Comparison of ENCODE assay signal across 8 cellular contexts in the genomic region with DNA sequence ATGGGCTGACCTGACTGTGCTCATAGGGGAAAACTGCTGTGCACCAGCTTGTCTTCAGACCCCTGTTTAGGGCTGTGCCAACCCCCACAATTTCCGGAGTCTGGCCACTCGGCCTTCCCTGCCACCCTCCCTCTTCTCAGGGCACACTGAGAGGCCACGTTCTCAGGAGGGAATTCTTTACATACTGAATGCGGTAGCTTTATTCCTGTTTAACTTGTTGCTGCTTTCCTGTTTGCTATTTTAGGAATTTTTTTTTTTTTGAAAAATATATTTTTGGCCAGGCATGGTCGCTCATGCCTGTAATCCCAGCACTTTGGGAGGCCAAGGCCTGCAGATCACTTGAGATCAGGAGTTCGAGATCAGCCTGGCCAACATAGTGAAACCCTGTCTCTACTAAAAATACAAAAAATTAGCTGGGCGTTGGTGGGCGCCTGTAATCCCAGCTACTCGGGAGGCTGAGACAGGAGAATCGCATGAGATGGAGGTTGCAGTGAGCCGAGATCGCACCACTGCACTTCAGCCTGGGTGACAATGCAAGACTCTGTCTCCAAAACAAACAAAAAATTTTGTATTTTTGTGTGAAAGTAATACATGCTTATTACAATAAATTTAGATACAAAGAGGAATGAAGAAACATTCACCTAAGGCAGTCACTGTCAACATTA. TPM values are rescaled to one million over a fixed set of nuclear protein-coding genes. Genes with fewer than 3 reads are reported as not detected.
DNase-seq lines count a peak whose midpoint lies in the region; ATAC-seq and TF ChIP-seq lines count a peak whose summit lies in the region.

No MANE protein-coding gene starts in this region.

- intact Hi-C loops in CD4-positive, alpha-beta memory T cell (cut with micrococcal nuclease), result loop anchor here (5.0 kb wide), 1 partner anchor 53 kb away; no protein-coding TSS in a partner anchor

- 93% methylated on average over 12 of the region's 12 CpGs for whole genome bisulfite sequencing in smooth muscle cell (ENCODE audit: low lambda C conversion rate)

- no peak overlapping the region for H3K9ac ChIP-seq in smooth muscle cell (ENCODE audit: low read depth)

- no peak for ATAC-seq in T-helper 17 cell
- ATAC-seq in stimulated activated effector memory CD8-positive, alpha-beta T cell treated with anti-CD3 and anti-CD28 coated beads, Interleukin-12 subunit alpha, Interleukin-12 subunit beta, amount 100 ng/mL, for 72 hours, result no peak

- no peak overlapping the region for H3K4me3 Mint-ChIP-seq in CD4-positive, alpha-beta memory T cell
- no peak overlapping the region for H3K4me3 Mint-ChIP-seq in T-helper 17 cell
- no peak overlapping the region for H3K4me3 Mint-ChIP-seq in stimulated activated effector memory CD8-positive, alpha-beta T cell treated with anti-CD3 and anti-CD28 coated beads, Interleukin-12 subunit alpha, Interleukin-12 subunit beta, amount 100 ng/mL, for 72 hours

- DNase-seq in CD4-positive, alpha-beta memory T cell, result no peak
- DNase-seq in T-helper 17 cell (no peak), islet precursor cell (peak; percentile 42), smooth muscle cell (lab: John Stamatoyannopoulos, UW; ENCODE audit: unreplicated experiment) (no peak), AG08396 (ENCODE audit: low spot score) (no peak), NCI-H2196 (lab: John Stamatoyannopoulos, UW; ENCODE audit: unreplicated experiment) (no peak), HuH-7.5 (ENCODE audit: low spot score) (no peak)
- DNase-seq in stimulated activated effector memory CD8-positive, alpha-beta T cell treated with anti-CD3 and anti-CD28 coated beads, Interleukin-12 subunit alpha, Interleukin-12 subunit beta, amount 100 ng/mL, for 72 hours (ENCODE audit: low spot score in 2 of 2), result no peak

- H3K36me3 ChIP-seq in CD4-positive, alpha-beta memory T cell (ENCODE audit: insufficient read depth, low read length), result no peaks in the 10 kb centered on the region
- H3K36me3 ChIP-seq in smooth muscle cell (ENCODE audit: low read depth), result no peaks in the 10 kb centered on the region

- POLR2A ChIA-PET in CD4-positive, alpha-beta memory T cell (lab: Charles Lee; ENCODE audit: partially characterized antibody), result interaction anchor here (0.9 kb wide), 1 partner anchor 39 kb away, joined by 3 read pairs; a partner anchor contains a TSS

- peaks cover 4 to 15% of the 10 kb centered on the region in 2 donors for H3K36me3 Mint-ChIP-seq in CD4-positive, alpha-beta memory T cell
- no peaks in the 10 kb centered on the region for H3K36me3 Mint-ChIP-seq in T-helper 17 cell (ENCODE audit: low read depth)
- H3K36me3 Mint-ChIP-seq in stimulated activated effector memory CD8-positive, alpha-beta T cell treated with anti-CD3 and anti-CD28 coated beads, Interleukin-12 subunit alpha, Interleukin-12 subunit beta, amount 100 ng/mL, for 72 hours, result peaks cover 13% of the 10 kb centered on the region

- no peaks in the 10 kb centered on the region for H3K27me3 Mint-ChIP-seq in CD4-positive, alpha-beta memory T cell
- no peaks in the 10 kb centered on the region for H3K27me3 Mint-ChIP-seq in T-helper 17 cell

- CTCF ChIA-PET in CD4-positive, alpha-beta memory T cell (lab: Charles Lee; ENCODE audit: partially characterized antibody), result interaction anchor here (0.6 to 1.5 kb wide), 3 partner anchors 28 to 90 kb away, joined by 3 to 4 read pairs (median 3); no protein-coding TSS in a partner anchor

- H3K27ac Mint-ChIP-seq in CD4-positive, alpha-beta memory T cell, result peak overlapping the region in 5 of 7 donors; percentile 38 to 84 (median 77)
- peak overlapping the region; percentile 71 for H3K27ac Mint-ChIP-seq in T-helper 17 cell
- peak overlapping the region; percentile 7 for H3K27ac Mint-ChIP-seq in stimulated activated effector memory CD8-positive, alpha-beta T cell treated with anti-CD3 and anti-CD28 coated beads, Interleukin-12 subunit alpha, Interleukin-12 subunit beta, amount 100 ng/mL, for 72 hours

- H3K79me2 ChIP-seq in smooth muscle cell (ENCODE audit: low read depth), result no peaks in the 10 kb centered on the region

- H3K4me1 ChIP-seq in CD4-positive, alpha-beta memory T cell (ENCODE audit: insufficient read depth, low read length), result peaks cover 21% of the 10 kb centered on the region
- no peaks in the 10 kb centered on the region for H3K4me1 ChIP-seq in smooth muscle cell (ENCODE audit: low read depth)

- H3K4me1 Mint-ChIP-seq in CD4-positive, alpha-beta memory T cell, result peaks cover 19 to 42% (median 33%) of the 10 kb centered on the region in 4 donors
- H3K4me1 Mint-ChIP-seq in T-helper 17 cell, result peaks cover 22% of the 10 kb centered on the region
- no peaks in the 10 kb centered on the region for H3K4me1 Mint-ChIP-seq in stimulated activated effector memory CD8-positive, alpha-beta T cell treated with anti-CD3 and anti-CD28 coated beads, Interleukin-12 subunit alpha, Interleukin-12 subunit beta, amount 100 ng/mL, for 72 hours

- no peaks in the 10 kb centered on the region for H3K9me3 Mint-ChIP-seq in CD4-positive, alpha-beta memory T cell
- H3K9me3 Mint-ChIP-seq in stimulated activated effector memory CD8-positive, alpha-beta T cell treated with anti-CD3 and anti-CD28 coated beads, Interleukin-12 subunit alpha, Interleukin-12 subunit beta, amount 100 ng/mL, for 72 hours, result no peaks in the 10 kb centered on the region

- no peak overlapping the region for H2AFZ ChIP-seq in smooth muscle cell (ENCODE audit: low read depth)

- H3F3A ChIP-seq in smooth muscle cell (ENCODE audit: low read depth), result no peaks in the 10 kb centered on the region

- no peaks in the 10 kb centered on the region for H4K20me1 ChIP-seq in smooth muscle cell (ENCODE audit: low read depth)

- TF ChIP-seq CTCF in smooth muscle cell (IDR thresholded peaks at IDR 0.05; ENCODE audit: borderline replicate concordance, insufficient read depth, poor library complexity, severe bottlenecking), result no peak

- no peak overlapping the region for H3K4me2 ChIP-seq in smooth muscle cell

- H3K27ac ChIP-seq in CD4-positive, alpha-beta memory T cell (ENCODE audit: low read depth, low read length), result no peak overlapping the region
- H3K27ac ChIP-seq in smooth muscle cell (ENCODE audit: low read depth), result no peak overlapping the region

- H3K9me3 ChIP-seq in CD4-positive, alpha-beta memory T cell (ENCODE audit: control insufficient read depth in 1 of 2, low read length in 2 of 2), result no peaks in the 10 kb centered on the region
- H3K9me3 ChIP-seq in T-helper 17 cell (ENCODE audit: control insufficient read depth, low read length, poor library complexity, severe bottlenecking) (no peaks in the 10 kb centered on the region), smooth muscle cell (replicated peaks; ENCODE audit: low read depth) (no peaks in the 10 kb centered on the region)

- H3K27me3 ChIP-seq in CD4-positive, alpha-beta memory T cell (ENCODE audit: insufficient read depth, low read length), result no peaks in the 10 kb centered on the region
- H3K27me3 ChIP-seq in smooth muscle cell (ENCODE audit: low read depth), result no peaks in the 10 kb centered on the region

- no peak overlapping the region for H3K4me3 ChIP-seq in CD4-positive, alpha-beta memory T cell (ENCODE audit: low read length in 2 of 2)
- H3K4me3 ChIP-seq in smooth muscle cell, result no peak overlapping the region

RNA-seq across cellular contexts. Expression of a gene that starts 39.5 kb away (rescaled TPM):
- 10 to 100 TPM; 79.8 to 94.2 TPM for total RNA-seq in CD4-positive, alpha-beta memory T cell
- 10 to 100 TPM in 1 of 2 donors, 1 to 10 TPM in 1; 8.5 to 19.9 TPM for polyA plus RNA-seq in CD4-positive, alpha-beta memory T cell
- total RNA-seq in T-helper 17 cell, result 10 to 100 TPM; 39.9 to 59.0 TPM
- 12.1 and 12.9 TPM in 2 replicates for total RNA-seq in smooth muscle cell
- polyA plus RNA-seq in smooth muscle cell, result 29.2 and 29.6 TPM in 2 replicates

Comparison
In these comparisons a context has a peak if more than half of its experiments do, and no peak if none do; other contexts are left out.
1. H3K27ac Mint-ChIP-seq: peak in every context shown above with its lines; median percentile 77 in CD4-positive, alpha-beta memory T cell; 71 in T-helper 17 cell; 7 in stimulated activated effector memory CD8-positive, alpha-beta T cell treated with anti-CD3 and anti-CD28 coated beads, Interleukin-12 subunit alpha, Interleukin-12 subunit beta, amount 100 ng/mL, for 72 hours.